In the genomic region with DNA sequence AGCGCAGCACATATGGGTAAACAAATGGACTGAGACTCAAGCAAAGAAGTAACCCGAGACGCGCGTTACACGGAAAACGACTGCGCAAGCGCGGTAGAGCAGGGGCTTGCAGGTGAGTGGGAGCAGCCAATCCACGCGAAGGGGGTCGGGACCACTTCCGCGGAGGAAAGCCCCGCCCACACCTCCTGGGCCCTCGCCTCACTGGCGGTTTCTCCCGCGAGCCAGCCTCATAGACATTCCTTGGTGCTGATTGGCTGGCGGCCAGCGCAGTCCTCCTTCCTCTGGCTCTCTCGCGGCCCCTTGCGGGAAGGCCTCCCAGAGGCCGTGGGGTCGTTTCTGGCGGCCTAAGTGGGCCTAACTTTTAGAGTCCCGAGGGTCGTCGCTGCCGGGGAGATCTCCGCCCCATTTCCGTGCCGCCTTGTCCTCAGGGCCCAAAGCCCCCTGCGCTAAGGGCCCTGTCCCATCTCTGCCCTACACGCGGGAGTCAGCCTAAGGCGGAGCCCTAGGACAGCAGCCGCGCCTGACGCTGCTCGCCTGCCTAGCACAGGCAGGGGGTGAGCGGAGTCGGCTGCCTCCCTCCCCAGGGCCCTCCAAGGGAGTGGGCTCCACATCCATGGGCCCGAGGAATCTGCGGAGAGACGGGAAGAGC, we compare ENCODE assay signal across 8 cellular contexts.
DNase-seq lines count a peak whose midpoint lies in the region; TF ChIP-seq lines count a peak whose summit lies in the region.

No MANE protein-coding gene starts in this region.

- peaks cover 16% of the 10 kb centered on the region for H3K36me3 Mint-ChIP-seq in activated naive CD4-positive, alpha-beta T cell treated with anti-CD3 and anti-CD28 coated beads, Interleukin-2, amount 10 ng/mL, durations not matched to agents 7 days and 5 days

- H3K4me3 ChIP-seq in HUES48 (ENCODE audit: low read depth, low read length) (peak overlapping the region; percentile 65), subcutaneous abdominal adipose tissue (ENCODE audit: low read depth in 1 of 5, low read length in 5 of 5) (peak overlapping the region; percentile 58 to 81 (median 71))

- H3K36me3 ChIP-seq in HUES48 (ENCODE audit: control insufficient read depth, insufficient read depth, low read length) (no peaks in the 10 kb centered on the region), subcutaneous abdominal adipose tissue (ENCODE audit: control insufficient read depth in 5 of 5, insufficient read depth in 5 of 5, low read length in 5 of 5) (no peaks in the 10 kb centered on the region)

- H3K27ac ChIP-seq in HUES48 (ENCODE audit: low read depth, low read length) (no peak overlapping the region), subcutaneous abdominal adipose tissue (ENCODE audit: low read depth, low read length) (no peak overlapping the region)

- no peaks in the 10 kb centered on the region for H3K9me3 Mint-ChIP-seq in activated naive CD4-positive, alpha-beta T cell treated with anti-CD3 and anti-CD28 coated beads, Interleukin-2, amount 10 ng/mL, durations not matched to agents 7 days and 5 days

- H3K27me3 ChIP-seq in HUES48 (ENCODE audit: control insufficient read depth, insufficient read depth, low read length) (no peaks in the 10 kb centered on the region; the same call in 1 of the 2 replicates), subcutaneous abdominal adipose tissue (ENCODE audit: control insufficient read depth in 5 of 5, insufficient read depth in 4 of 5, low read length in 5 of 5) (no peaks in the 10 kb centered on the region)

- H3K9me3 ChIP-seq in HUES48 (ENCODE audit: control insufficient read depth, insufficient read depth, low read length), result no peaks in the 10 kb centered on the region
- no peaks in the 10 kb centered on the region for H3K9me3 ChIP-seq in subcutaneous abdominal adipose tissue (ENCODE audit: control insufficient read depth in 5 of 5, low read length in 5 of 5)

- H3K4me3 Mint-ChIP-seq in activated naive CD4-positive, alpha-beta T cell treated with anti-CD3 and anti-CD28 coated beads, Interleukin-2, amount 10 ng/mL, durations not matched to agents 7 days and 5 days, result peak overlapping the region; percentile 100

- peaks cover 9% of the 10 kb centered on the region for H3K27me3 Mint-ChIP-seq in activated naive CD4-positive, alpha-beta T cell treated with anti-CD3 and anti-CD28 coated beads, Interleukin-2, amount 10 ng/mL, durations not matched to agents 7 days and 5 days

- H3K27ac Mint-ChIP-seq in activated naive CD4-positive, alpha-beta T cell treated with anti-CD3 and anti-CD28 coated beads, Interleukin-2, amount 10 ng/mL, durations not matched to agents 7 days and 5 days, result peak overlapping the region; percentile 99

- peaks cover 42% of the 10 kb centered on the region for H3K4me1 Mint-ChIP-seq in activated naive CD4-positive, alpha-beta T cell treated with anti-CD3 and anti-CD28 coated beads, Interleukin-2, amount 10 ng/mL, durations not matched to agents 7 days and 5 days

- H3K9ac ChIP-seq in HUES48 (ENCODE audit: low read depth, low read length) (peak overlapping the region; percentile 32; the same call in 1 of the 2 replicates), subcutaneous abdominal adipose tissue (ENCODE audit: low read length in 5 of 5) (peak overlapping the region in 4 of 5 donors; percentile 4 to 91 (median 84))

- peak; percentile 49 for TF ChIP-seq CTCF in GM20000 (IDR thresholded peaks at IDR 0.05; ENCODE audit: extremely low read depth, missing control alignments)

- peak; percentile 87 for DNase-seq in CMK (ENCODE audit: low read depth)
- peak; percentile 96 for DNase-seq in GM20000 (ENCODE audit: low spot score)
- peak; percentile 90 for DNase-seq in RKO (ENCODE audit: low spot score)
- peak; percentile 99 for DNase-seq in activated naive CD4-positive, alpha-beta T cell treated with anti-CD3 and anti-CD28 coated beads, Interleukin-2, amount 10 ng/mL, durations not matched to agents 7 days and 5 days
- peak; percentile 97 for DNase-seq in germinal center (ENCODE audit: low spot score)
- DNase-seq in non-pigmented ciliary epithelial cell (ENCODE audit: low read depth), result peak; percentile 72

- CTCF ChIA-PET in activated naive CD4-positive, alpha-beta T cell treated with anti-CD3 and anti-CD28 coated beads, Interleukin-2, amount 10 ng/mL, durations not matched to agents 7 days and 5 days (lab: Charles Lee), result interaction anchor here (1.9 to 2.4 kb wide), 2 partner anchors 13 to 28 kb away, joined by 4 to 9 read pairs; no protein-coding TSS in a partner anchor

- H3K4me1 ChIP-seq in HUES48 (ENCODE audit: control insufficient read depth, insufficient read depth, low read length), result 0 out of 2 replicates have a peak, but pooled peaks cover 4% of the 10 kb centered on the region
- H3K4me1 ChIP-seq in subcutaneous abdominal adipose tissue (ENCODE audit: control insufficient read depth in 5 of 5, insufficient read depth in 5 of 5, low read length in 5 of 5), result peaks cover 0 to 15% (median 14%) of the 10 kb centered on the region in 5 donors
